In the genomic region with DNA sequence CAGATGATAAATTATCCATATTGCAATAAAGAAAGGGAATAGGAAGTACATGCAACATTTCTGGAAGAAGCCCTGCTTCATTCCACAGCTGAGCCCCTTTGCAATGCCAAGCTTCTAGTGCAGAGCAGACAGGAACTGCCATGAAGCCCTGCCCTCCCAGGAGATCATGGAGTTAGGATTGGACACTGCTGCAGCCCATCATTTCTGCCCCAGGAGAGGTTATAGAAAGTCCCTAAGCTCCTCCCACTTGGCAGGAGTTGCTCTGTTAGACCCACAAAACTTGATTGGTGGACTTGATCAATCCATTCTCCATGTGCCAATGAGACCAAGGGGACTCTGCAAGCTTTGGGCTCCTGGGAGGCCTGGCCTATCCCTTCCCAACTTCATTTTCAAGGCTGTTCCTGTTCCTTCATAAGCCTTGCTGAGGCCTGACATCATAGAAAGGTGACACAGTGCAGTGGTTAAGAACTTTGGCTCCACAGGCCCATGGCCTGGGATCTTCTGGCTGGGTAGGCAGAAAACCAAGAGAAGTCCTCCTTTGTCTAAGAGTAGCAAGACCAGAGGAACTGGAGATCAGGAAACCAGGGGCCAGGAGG, we compare ENCODE assay signal across 8 cellular contexts. TPM values are rescaled to one million over a fixed set of nuclear protein-coding genes. Genes with fewer than 3 reads are reported as not detected.
DNase-seq lines count a peak whose midpoint lies in the region; ATAC-seq and TF ChIP-seq lines count a peak whose summit lies in the region.

No MANE protein-coding gene starts in this region.

- no TSS peak for BruUV-seq in Caco-2 (replicated peaks; lab: Mats Ljungman, UMichigan)

- no peak overlapping the region for H3K9ac ChIP-seq in fibroblast of lung (ENCODE audit: insufficient read depth, low read length)

- H3K9me3 Mint-ChIP-seq in Caco-2 (ENCODE audit: unreplicated experiment) (no peaks in the 10 kb centered on the region), GM23338 (no peaks in the 10 kb centered on the region)

- peak; percentile 24 for ATAC-seq in GM23338

- H3K4me3 Mint-ChIP-seq in Caco-2 (ENCODE audit: unreplicated experiment), result no peak overlapping the region
- no peak overlapping the region for H3K4me3 Mint-ChIP-seq in GM23338

- no peaks in the 10 kb centered on the region for H3K9me2 ChIP-seq in GM23338 (ENCODE audit: insufficient read depth)

- CTCF ChIA-PET in Caco-2 (lab: Charles Lee), result interaction anchor here (0.9 kb wide), 1 partner anchor 40 kb away, joined by 5 read pairs; no protein-coding TSS in a partner anchor

- no peak overlapping the region for H3K27ac Mint-ChIP-seq in Caco-2 (ENCODE audit: unreplicated experiment)
- H3K27ac Mint-ChIP-seq in GM23338, result no peak overlapping the region

- H3K27me3 ChIP-seq in Caco-2 (replicated peaks; ENCODE audit: control insufficient read depth, insufficient read depth, low read length) (no peaks in the 10 kb centered on the region), GM23338 (ENCODE audit: insufficient read depth) (no peaks in the 10 kb centered on the region), fibroblast of lung (ENCODE audit: control insufficient read depth, insufficient read depth, low read length) (peaks cover 4% of the 10 kb centered on the region)

- H3K36me3 ChIP-seq in Caco-2 (ENCODE audit: control insufficient read depth, insufficient read depth, low read length) (no peaks in the 10 kb centered on the region), GM23338 (ENCODE audit: insufficient read depth) (no peaks in the 10 kb centered on the region), fibroblast of lung (ENCODE audit: control insufficient read depth, insufficient read depth, low read length) (no peaks in the 10 kb centered on the region)

- H3K4me1 ChIP-seq in Caco-2, result no peaks in the 10 kb centered on the region
- peaks cover 8% of the 10 kb centered on the region; the same call in 1 of the 2 replicates for H3K4me1 ChIP-seq in GM23338 (ENCODE audit: insufficient read depth)
- peaks cover 12% of the 10 kb centered on the region for H3K4me1 ChIP-seq in fibroblast of lung (ENCODE audit: control insufficient read depth, extremely low read depth, insufficient read depth, low read length)

- no peaks in the 10 kb centered on the region for H3K4me1 Mint-ChIP-seq in Caco-2 (ENCODE audit: low read depth, unreplicated experiment)
- peaks cover 8% of the 10 kb centered on the region for H3K4me1 Mint-ChIP-seq in GM23338

- no peak overlapping the region for H2AFZ ChIP-seq in GM23338
- no peak overlapping the region for H2AFZ ChIP-seq in fibroblast of lung (ENCODE audit: low read length)

- H3K36me3 Mint-ChIP-seq in Caco-2 (ENCODE audit: insufficient read depth, unreplicated experiment), result no peaks in the 10 kb centered on the region
- no peaks in the 10 kb centered on the region for H3K36me3 Mint-ChIP-seq in GM23338 (ENCODE audit: low read depth)

- H3K4me2 ChIP-seq in GM23338, result no peak overlapping the region
- no peak overlapping the region for H3K4me2 ChIP-seq in fibroblast of lung (ENCODE audit: extremely low read depth, insufficient read depth, low read length)

- H3K79me2 ChIP-seq in GM23338 (replicated peaks; ENCODE audit: insufficient read depth), result no peaks in the 10 kb centered on the region
- no peaks in the 10 kb centered on the region for H3K79me2 ChIP-seq in fibroblast of lung (ENCODE audit: control insufficient read depth, insufficient read depth, low read length)

- H3F3A ChIP-seq in GM23338 (replicated peaks; ENCODE audit: low read depth), result no peaks in the 10 kb centered on the region

- POLR2A ChIA-PET in Caco-2 (lab: Charles Lee), result interaction anchor here (0.5 kb wide), 1 partner anchor 41 kb away, joined by 3 read pairs; no protein-coding TSS in a partner anchor

- H3K27ac ChIP-seq in GM23338 (ENCODE audit: low read depth) (no peak overlapping the region), fibroblast of lung (ENCODE audit: insufficient read depth, low read length) (no peak overlapping the region)

- intact Hi-C loops in Caco-2 (cut with micrococcal nuclease; ENCODE audit: unreplicated experiment), result no loop called here

- DNase-seq in Caco-2 (peak; percentile 8 to 41), GM23338 (ENCODE audit: low spot score) (peak; percentile 30), SKM-1 (lab: John Stamatoyannopoulos, UW; ENCODE audit: unreplicated experiment) (peak; percentile 33), fibroblast of lung (ENCODE audit: low read depth in 2 of 2) (peak; percentile 33 to 35), putamen (ENCODE audit: low spot score) (no peak), A172 (ENCODE audit: low spot score) (no peak), activated gamma-delta T cell treated with Interleukin-2 at 50 U/mL for 16 hours (no peak), iPS-NIHi7 (ENCODE audit: extremely low spot score) (no peak)

- TF ChIP-seq CTCF in Caco-2 (IDR thresholded peaks at IDR 0.05; ENCODE audit: insufficient read depth in 1 of 2, low read depth in 1 of 2, low read length in 1 of 2, severe bottlenecking in 1 of 2, unreplicated experiment in 1 of 2) (no peak), GM23338 (conservative IDR thresholded peaks at IDR 0.05; ENCODE audit: low read depth in 2 of 2) (no peak), fibroblast of lung (conservative IDR thresholded peaks at IDR 0.05 in 1 of 2, IDR thresholded peaks at IDR 0.05 in 1 of 2; ENCODE audit: low read depth in 1 of 2, low read length in 2 of 2) (no peak)

- H3K27me3 Mint-ChIP-seq in Caco-2 (ENCODE audit: insufficient read depth, unreplicated experiment) (no peaks in the 10 kb centered on the region), GM23338 (ENCODE audit: insufficient read depth, low read depth, poor library complexity) (peaks cover 7% of the 10 kb centered on the region)

- H3K9me3 ChIP-seq in Caco-2 (no peaks in the 10 kb centered on the region), fibroblast of lung (ENCODE audit: control insufficient read depth, insufficient read depth, low read depth, low read length) (no peaks in the 10 kb centered on the region)

- H3K4me3 ChIP-seq in Caco-2 (ENCODE audit: low read depth, low read length), result no peak overlapping the region
- H3K4me3 ChIP-seq in GM23338, result no peak overlapping the region
- H3K4me3 ChIP-seq in fibroblast of lung (replicated peaks in 1 of 4; ENCODE audit: control extremely low read depth in 1 of 4, insufficient read depth in 1 of 4, low read depth in 3 of 4, low read length in 4 of 4), result no peak overlapping the region

- H4K20me1 ChIP-seq in GM23338 (replicated peaks; ENCODE audit: insufficient read depth), result no peaks in the 10 kb centered on the region
- H4K20me1 ChIP-seq in fibroblast of lung (ENCODE audit: control insufficient read depth, extremely low read depth, insufficient read depth, low read length), result no peaks in the 10 kb centered on the region

TF ChIP-seq in GM23338, 12 proteins besides CTCF, POLR2A, EP300 and RAD21 (continues in another document):
- no peak for TF ChIP-seq CREB1 (CRISPR knock-in tag; IDR thresholded peaks at IDR 0.05; ENCODE audit: low read depth)
- no peak for TF ChIP-seq EZH2 (IDR thresholded peaks at IDR 0.05; ENCODE audit: low read depth, unreplicated experiment)
- TF ChIP-seq EZH2phosphoT487 (IDR thresholded peaks at IDR 0.05; ENCODE audit: unreplicated experiment), result no peak
- no peak for TF ChIP-seq JUNB (IDR thresholded peaks at IDR 0.05; ENCODE audit: unreplicated experiment)

RNA-seq across cellular contexts. Expression of gene LAPTM5, which starts 1.3 kb away (rescaled TPM):
- total RNA-seq in Caco-2 (2022) (0.14 TPM in 1 of 2 replicates, not detected in the other), fibroblast of lung (under 0.01 TPM in 2 replicates)
- not detected in 2 replicates for total RNA-seq in GM23338 (2014; rRNA removed; shearing (Covaris generic))
- polyA plus RNA-seq in GM23338 (2016; fragmentation: Nextera tagmentation; extraction: Ambion mirVana) (0.21 and 1.0 TPM in 2 replicates), fibroblast of lung (0.25 and 0.32 TPM in 2 replicates)
- 0.06 and 0.19 TPM in 2 replicates for polyA plus RNA-seq in fibroblast of lung (2012)
- 0.70 and 3.4 TPM in 2 replicates for polyA minus RNA-seq in fibroblast of lung (ENCODE audit: low replicate concordance)
- 0.12 TPM in 1 of 2 replicates, not detected in the other for total RNA-seq in A172 (2014; rRNA removed; shearing (Covaris generic))

RNA-seq across cellular contexts. Expression of gene MATN1, which starts 35.5 kb away (rescaled TPM):
- total RNA-seq in Caco-2 (2022) (not detected in 2 replicates), fibroblast of lung (0.26 TPM in 1 of 2 replicates, not detected in the other)
- 0.31 TPM in 1 of 2 replicates, not detected in the other for total RNA-seq in GM23338 (2014; rRNA removed; shearing (Covaris generic))
- polyA plus RNA-seq in GM23338 (2016; fragmentation: Nextera tagmentation; extraction: Ambion mirVana) (0.08 and 0.21 TPM in 2 replicates), fibroblast of lung (not detected in 2 replicates)
- polyA plus RNA-seq in fibroblast of lung (2012), result 0.07 TPM in 1 of 2 replicates, not detected in the other
- polyA minus RNA-seq in fibroblast of lung (ENCODE audit: low replicate concordance), result not detected in 2 replicates
- total RNA-seq in A172 (2014; rRNA removed; shearing (Covaris generic)), result not detected in 2 replicates

Comparison
In these comparisons a context has a peak if more than half of its experiments do, and no peak if none do; other contexts are left out.
1. DNase-seq: peak in Caco-2 (2 of 2), GM23338 (single experiment), SKM-1 (single experiment) and fibroblast of lung (2 of 2); none in putamen (single experiment), A172 (single experiment), activated gamma-delta T cell treated with Interleukin-2 at 50 U/mL for 16 hours (single experiment) and iPS-NIHi7 (single experiment).